Comparison of ENCODE assay signal across 2 cellular contexts in genomic region chr2:203973000-203973399, GRCh38.
TF ChIP-seq lines count a peak whose summit lies in the region.

No MANE protein-coding gene starts in this region.

TF ChIP-seq in GM12878, 131 proteins besides CTCF, POLR2A, EP300 and RAD21:
- TF ChIP-seq SPI1 (IDR thresholded peaks at IDR 0.05; ENCODE audit: borderline replicate concordance, insufficient read depth, low read depth, low read length) (peak; percentile 24; the same call in 1 of the 2 replicates), ESRRA (IDR thresholded peaks at IDR 0.05; ENCODE audit: low read length) (no peak)

TF ChIP-seq in HepG2, 621 proteins besides CTCF, POLR2A, EP300 and RAD21 (continued from another document):
- no peak for TF ChIP-seq ZNF878 (CRISPR knock-in tag; IDR thresholded peaks at IDR 0.05)
